ENCODE assay signal across 8 cellular contexts in the genomic region with DNA sequence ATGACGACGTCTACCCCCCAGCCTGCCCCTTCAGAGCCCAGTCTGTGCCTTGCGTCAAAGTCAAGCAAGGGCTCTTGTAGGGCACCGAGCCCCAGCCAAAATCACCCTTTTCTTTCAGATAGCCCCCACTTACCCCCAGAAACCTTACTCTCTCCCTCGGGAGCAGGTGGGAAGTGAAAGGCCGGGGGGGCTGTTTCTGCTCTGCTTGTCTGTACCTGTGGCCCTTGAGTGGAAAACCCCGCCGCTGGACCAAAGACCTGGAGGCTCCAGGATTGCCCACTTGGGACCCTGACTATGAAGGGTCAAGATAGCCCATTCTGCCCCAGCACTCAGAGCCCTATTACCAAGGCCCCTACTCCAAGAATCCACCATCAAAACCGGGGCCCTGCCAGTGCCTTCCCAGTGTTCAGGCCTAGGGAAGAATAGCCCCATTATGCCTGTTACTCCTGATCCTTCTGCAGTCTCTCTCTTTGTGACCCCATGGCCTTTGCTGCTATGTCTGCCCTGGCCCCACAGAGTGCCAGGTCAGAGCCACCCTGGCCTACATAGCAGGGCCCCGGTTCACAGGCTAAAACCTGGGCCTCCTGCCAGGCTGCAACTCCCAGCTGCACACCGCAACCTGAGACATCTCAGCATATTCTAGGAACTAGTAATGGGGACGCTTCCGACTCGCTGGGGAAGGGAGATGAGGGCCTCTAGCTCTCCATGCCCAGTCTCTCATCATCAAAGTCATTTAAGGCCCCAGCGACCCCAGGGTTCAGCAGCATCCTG. TPM values are rescaled to one million over a fixed set of nuclear protein-coding genes. Genes with fewer than 3 reads are reported as not detected.
DNase-seq lines count a peak whose midpoint lies in the region; ATAC-seq and TF ChIP-seq lines count a peak whose summit lies in the region.

No MANE protein-coding gene starts in this region.

- peak overlapping the region; percentile 81 for H3K4me3 Mint-ChIP-seq in Calu3 (ENCODE audit: low read depth, unreplicated experiment)

- peaks cover 17% of the 10 kb centered on the region for H3K4me1 ChIP-seq in HAP-1

- DNase-seq in Calu3 (peak; percentile 12), HAP-1 (ENCODE audit: low spot score in 2 of 2) (peak in 1 of 2 experiments; percentile 30), SHP77 treated with DMSO at 0.1 percent for 48 hours (lab: John Stamatoyannopoulos, UW) (peak; percentile 17), erythroblast (lab: John Stamatoyannopoulos, UW) (peak; percentile 20 to 27), A172 (ENCODE audit: low spot score) (no peak)

- no peaks in the 10 kb centered on the region for H3F3A ChIP-seq in neural cell (ENCODE audit: insufficient read depth, low read length, poor library complexity, severe bottlenecking)

- no TSS peak for BruUV-seq in Calu3 (replicated peaks; lab: Mats Ljungman, UMichigan)

- CTCF ChIA-PET in Calu3 (lab: Charles Lee) = interaction anchor here (1.3 to 2.6 kb wide), 2 partner anchors 290 to 293 kb away, joined by 21 to 22 read pairs; a partner anchor contains a TSS

- H3K27me3 ChIP-seq in HAP-1 (ENCODE audit: low read depth) = no peaks in the 10 kb centered on the region
- no peaks in the 10 kb centered on the region for H3K27me3 ChIP-seq in neural cell (ENCODE audit: insufficient read depth, low read depth, low read length)

- no peak for ATAC-seq in GM21381 (IDR thresholded peaks at IDR 0.05; ENCODE audit: unreplicated experiment)
- ATAC-seq in HG02884 (IDR thresholded peaks at IDR 0.05; ENCODE audit: unreplicated experiment) = no peak

- no peak for TF ChIP-seq EP300 in neural cell (conservative IDR thresholded peaks at IDR 0.05; ENCODE audit: poor library complexity, severe bottlenecking)

- H3K9me2 ChIP-seq in neural cell (ENCODE audit: insufficient read depth, low read length) = no peaks in the 10 kb centered on the region

- H3K9me3 ChIP-seq in HAP-1 (no peaks in the 10 kb centered on the region), neural cell (ENCODE audit: low read length) (no peaks in the 10 kb centered on the region)

- peaks cover 29% of the 10 kb centered on the region for H3K36me3 Mint-ChIP-seq in Calu3 (ENCODE audit: insufficient read depth, unreplicated experiment)

- H4K20me1 ChIP-seq in neural cell (ENCODE audit: insufficient read depth) = no peaks in the 10 kb centered on the region

- H3K9ac ChIP-seq in neural cell (ENCODE audit: low read length) = peak overlapping the region; percentile 73

- no peak for TF ChIP-seq RAD21 in neural cell (conservative IDR thresholded peaks at IDR 0.05)

- TF ChIP-seq POLR2A in erythroblast (IDR thresholded peaks at IDR 0.05; ENCODE audit: low read length) = no peak

- peak overlapping the region; percentile 51 for H3K27ac ChIP-seq in neural cell (ENCODE audit: low read length)

- intact Hi-C loops in Calu3 (cut with micrococcal nuclease; ENCODE audit: unreplicated experiment) = loop anchor here (5.0 kb wide), 1 partner anchor 512 kb away; no protein-coding TSS in a partner anchor

- no peaks in the 10 kb centered on the region for H3K27me3 Mint-ChIP-seq in Calu3 (ENCODE audit: unreplicated experiment)

- H3K9me3 Mint-ChIP-seq in Calu3 (ENCODE audit: low read depth, unreplicated experiment) = no peaks in the 10 kb centered on the region

- H3K4me3 ChIP-seq in HAP-1 (peak overlapping the region; percentile 70), neural cell (ENCODE audit: low read length) (peak overlapping the region; percentile 93)

- TF ChIP-seq CTCF in Calu3 (IDR thresholded peaks at IDR 0.05; ENCODE audit: unreplicated experiment) (no peak), neural cell (IDR thresholded peaks at IDR 0.05; ENCODE audit: poor library complexity, severe bottlenecking) (peak; percentile 36)

- H3K79me2 ChIP-seq in neural cell (replicated peaks; ENCODE audit: insufficient read depth, low read length) = no peaks in the 10 kb centered on the region

- H3K4me2 ChIP-seq in neural cell (ENCODE audit: low read length) = peak overlapping the region; percentile 51

- H2AFZ ChIP-seq in neural cell (ENCODE audit: low read depth, low read length) = peak overlapping the region; percentile 85

- no peaks in the 10 kb centered on the region for H3K36me3 ChIP-seq in HAP-1 (replicated peaks)
- H3K36me3 ChIP-seq in neural cell (ENCODE audit: insufficient read depth, low read length) = no peaks in the 10 kb centered on the region

- in situ Hi-C loops in HAP-1 (cut with MboI; ENCODE audit: low sequenced_read_pairs) = loop anchor here (5.0 to 25.0 kb wide), 3 partner anchors 292 to 592 kb away; a partner anchor contains a TSS

- peaks cover 8% of the 10 kb centered on the region for H3K4me1 Mint-ChIP-seq in Calu3 (ENCODE audit: low read depth, unreplicated experiment)

- H3K27ac Mint-ChIP-seq in Calu3 (ENCODE audit: unreplicated experiment) = peak overlapping the region; percentile 78

TF ChIP-seq in neural cell, 6 proteins besides CTCF, POLR2A, EP300 and RAD21:
- TF ChIP-seq SMC3 (conservative IDR thresholded peaks at IDR 0.05; ENCODE audit: poor library complexity) = no peak

RNA-seq across cellular contexts. Expression of a gene that starts 22.2 kb away (rescaled TPM):
- 8.4 and 9.7 TPM in 2 replicates for total RNA-seq in Calu3 (2022)
- 0.18 TPM in 1 of 2 replicates, not detected in the other for polyA plus RNA-seq in neural cell
- polyA minus RNA-seq in neural cell = not detected in 2 replicates
- total RNA-seq in A172 (2014; rRNA removed; shearing (Covaris generic)) = not detected in 2 replicates

RNA-seq across cellular contexts. Expression of a gene that starts 35.5 kb away (rescaled TPM):
- total RNA-seq in Calu3 (2022) = 14.2 TPM in 2 replicates
- polyA plus RNA-seq in neural cell = 16.8 and 20.7 TPM in 2 replicates
- polyA minus RNA-seq in neural cell = 9.8 and 12.9 TPM in 2 replicates
- total RNA-seq in A172 (2014; rRNA removed; shearing (Covaris generic)) = 10.8 and 14.9 TPM in 2 replicates

RNA-seq across cellular contexts. Expression of a gene that starts 35.7 kb away (rescaled TPM):
- total RNA-seq in Calu3 (2022) = 48.1 and 53.1 TPM in 2 replicates
- polyA plus RNA-seq in neural cell = 59.8 and 71.6 TPM in 2 replicates
- 23.1 and 27.1 TPM in 2 replicates for polyA minus RNA-seq in neural cell
- 8.9 and 13.2 TPM in 2 replicates for total RNA-seq in A172 (2014; rRNA removed; shearing (Covaris generic))
